16 cellular contexts compared by ENCODE assay signal in the genomic region with DNA sequence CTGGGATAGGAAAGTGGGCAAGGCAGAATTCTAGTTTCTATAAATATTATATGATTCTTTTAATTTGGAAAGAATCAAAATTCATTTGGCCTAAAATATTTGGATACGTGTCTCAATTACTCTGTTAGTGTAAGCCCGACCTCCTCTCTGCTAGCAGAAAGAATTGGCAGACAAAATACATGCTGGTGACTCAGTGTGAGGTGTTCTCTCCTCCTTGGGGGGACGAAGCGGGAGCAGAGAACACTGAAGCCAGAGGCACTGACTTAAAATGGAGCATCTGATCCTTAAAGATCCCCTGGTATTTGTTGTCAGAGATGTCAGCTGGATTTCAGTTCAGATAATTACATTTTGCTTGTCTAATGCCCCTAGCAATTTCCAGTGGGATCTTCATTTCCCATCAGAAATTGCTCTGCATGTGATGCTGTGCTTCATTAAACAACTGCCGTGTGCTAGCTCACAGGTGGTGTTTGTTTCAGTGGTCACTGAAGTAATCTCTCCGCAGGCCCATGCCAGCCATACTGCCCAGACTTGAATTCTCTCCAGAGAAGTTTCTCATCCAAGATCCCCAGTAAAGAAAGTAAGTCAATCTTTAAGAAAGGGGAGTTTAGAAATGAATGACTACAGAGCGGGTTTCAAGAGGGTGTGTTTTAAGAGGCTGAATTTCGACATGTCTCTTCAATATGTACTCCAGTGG.
A peak's percentile ranks its signal among the peaks of the same experiment; 100 is the strongest.
DNase-seq lines count a peak whose midpoint lies in the region; ATAC-seq and TF ChIP-seq lines count a peak whose summit lies in the region.
"Had no signal": no experiment of that assay in that cellular context is flagged by ENCODE, and none has a peak within 500 bp of the region (broad histone marks: within the 10 kb centered on the region; RNA-seq: fewer than 3 reads in every experiment).

No MANE protein-coding gene starts in this region.

- H3K9ac ChIP-seq in adipocyte (ENCODE audit: low read length), result no peak overlapping the region

- H3K27me3 ChIP-seq in adipocyte (replicated peaks; ENCODE audit: control insufficient read depth, insufficient read depth, low read length) (no peaks in the 10 kb centered on the region), thoracic aorta (replicated peaks; ENCODE audit: insufficient read depth) (no peaks in the 10 kb centered on the region)
- H3K27me3 ChIP-seq: gastroesophageal sphincter had no signal

- H3K4me1 ChIP-seq in adipocyte (ENCODE audit: control insufficient read depth, insufficient read depth, low read length) (peaks cover 10% of the 10 kb centered on the region), thoracic aorta (ENCODE audit: control insufficient read depth in 1 of 2, low read depth in 2 of 2) (no peaks in the 10 kb centered on the region)
- H3K4me1 ChIP-seq: A549, gastroesophageal sphincter had no signal

- intact Hi-C loops in Right ventricle myocardium superior (cut with DNase I) (no loop called here), cardiac septum (cut with DNase I) (no loop called here), head of caudate nucleus (cut with DNase I) (no loop called here)

- no peak overlapping the region for H3K27ac ChIP-seq in thoracic aorta
- H3K27ac ChIP-seq: A549, gastroesophageal sphincter, PC-9, VCaP had no signal

- DNase-seq in Right ventricle myocardium superior (no peak), cardiac septum (ENCODE audit: low spot score) (no peak), adipocyte (ENCODE audit: low read depth) (peak; percentile 19), fibroblast of the conjunctiva (ENCODE audit: low read depth) (peak; percentile 56), thoracic aorta (ENCODE audit: low spot score) (no peak), NCI-H1105 (lab: John Stamatoyannopoulos, UW) (no peak), head of caudate nucleus (no peak)
- DNase-seq: activated T-cell treated with anti-CD3 and anti-CD28 coated beads, Interleukin-2, amount 50 U/mL, for 1 hour; GF-D8; IMR-90; NCI-H2029 treated with DMSO at 0.1 percent for 48 hours; PC-9 had no signal

- H3K4me3 ChIP-seq in adipocyte (ENCODE audit: low read length), result no peak overlapping the region
- no peak overlapping the region for H3K4me3 ChIP-seq in thoracic aorta
- H3K4me3 ChIP-seq: A549, gastroesophageal sphincter, PC-9 had no signal

- peak; percentile 53 for ATAC-seq in Right ventricle myocardium superior (ENCODE audit: poor library complexity)
- peak; percentile 36 for ATAC-seq in thoracic aorta (ENCODE audit: insufficient number of reproducible peaks, low FRiP score, low read depth)
- no peak for ATAC-seq in GM21367 (IDR thresholded peaks at IDR 0.05; ENCODE audit: unreplicated experiment)
- ATAC-seq: gastroesophageal sphincter had no signal

- H3K36me3 ChIP-seq in adipocyte (ENCODE audit: control insufficient read depth, insufficient read depth, low read length, severe bottlenecking), result no peaks in the 10 kb centered on the region
- H3K36me3 ChIP-seq in thoracic aorta, result no peaks in the 10 kb centered on the region
- H3K36me3 ChIP-seq: gastroesophageal sphincter had no signal

- no peak for TF ChIP-seq CTCF in thoracic aorta (IDR thresholded peaks at IDR 0.05)

- H3K9me3 ChIP-seq in adipocyte (ENCODE audit: control insufficient read depth, low read length) (no peaks in the 10 kb centered on the region), thoracic aorta (no peaks in the 10 kb centered on the region)
- H3K9me3 ChIP-seq: A549, gastroesophageal sphincter had no signal

Comparison
In these comparisons a context has a peak if more than half of its experiments do, and no peak if none do; other contexts are left out.
1. DNase-seq: peak in adipocyte (single experiment) and fibroblast of the conjunctiva (single experiment); none in Right ventricle myocardium superior (single experiment), cardiac septum (single experiment), thoracic aorta (single experiment), NCI-H1105 (single experiment) and head of caudate nucleus (0 of 42).